ENCODE assay signal across 17 cellular contexts in the genomic region with DNA sequence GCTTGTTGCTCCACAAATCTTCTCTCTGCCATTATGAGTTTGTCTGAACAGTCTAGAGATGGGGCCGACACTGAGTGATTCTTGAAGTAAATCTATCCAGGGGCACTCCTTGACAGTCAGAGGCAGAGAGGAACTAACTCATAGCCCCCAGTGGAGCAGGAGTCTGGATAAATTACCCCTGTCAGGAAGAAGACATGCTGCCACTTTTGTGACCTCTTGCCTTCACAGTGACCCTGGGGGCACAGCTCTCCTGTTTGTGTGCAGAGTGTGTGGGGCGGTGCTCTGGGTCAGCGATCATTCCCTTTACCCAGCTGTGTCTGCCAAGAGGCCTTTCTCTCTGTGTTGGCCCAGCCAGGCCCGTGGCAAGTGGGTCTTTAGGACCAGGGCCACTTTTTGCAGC. TPM values are rescaled to one million over a fixed set of nuclear protein-coding genes. Genes with fewer than 3 reads are reported as not detected.
DNase-seq lines count a peak whose midpoint lies in the region; ATAC-seq and TF ChIP-seq lines count a peak whose summit lies in the region.
"Had no signal": no experiment of that assay in that cellular context is flagged by ENCODE, and none has a peak within 500 bp of the region (broad histone marks: within the 10 kb centered on the region; RNA-seq: fewer than 3 reads in every experiment).

No MANE protein-coding gene starts in this region.

- peak overlapping the region; percentile 15 to 59 for H3K27ac Mint-ChIP-seq in stimulated activated naive CD8-positive, alpha-beta T cell treated with anti-CD3 and anti-CD28 coated beads, Interleukin-15, amount 100 ng/mL, for 72 hours
- H3K27ac Mint-ChIP-seq in naive thymus-derived CD4-positive, alpha-beta T cell, result peak overlapping the region in 5 of 9 donors; percentile 22 to 65 (median 56)
- H3K27ac Mint-ChIP-seq: IgD-negative memory B cell had no signal

- no peak for TF ChIP-seq CTCF in esophagus squamous epithelium (IDR thresholded peaks at IDR 0.05)

- peaks cover 0 to 8% (median 0%) of the 10 kb centered on the region in 5 donors for H3K36me3 Mint-ChIP-seq in naive thymus-derived CD4-positive, alpha-beta T cell
- H3K36me3 Mint-ChIP-seq: IgD-negative memory B cell had no signal

- peaks cover 57% of the 10 kb centered on the region for H3K4me1 Mint-ChIP-seq in stimulated activated naive CD8-positive, alpha-beta T cell treated with anti-CD3 and anti-CD28 coated beads, Interleukin-15, amount 100 ng/mL, for 72 hours
- H3K4me1 Mint-ChIP-seq in naive thymus-derived CD4-positive, alpha-beta T cell, result peaks cover 23 to 60% (median 35%) of the 10 kb centered on the region in 7 donors

- H3K4me3 ChIP-seq in naive thymus-derived CD4-positive, alpha-beta T cell (ENCODE audit: low read length), result no peak overlapping the region
- no peak overlapping the region for H3K4me3 ChIP-seq in esophagus squamous epithelium

- no peaks in the 10 kb centered on the region for H3K27me3 ChIP-seq in naive thymus-derived CD4-positive, alpha-beta T cell (ENCODE audit: control insufficient read depth in 2 of 2, insufficient read depth in 2 of 2, low read length in 2 of 2)
- no peaks in the 10 kb centered on the region for H3K27me3 ChIP-seq in esophagus squamous epithelium

- intact Hi-C loops in naive thymus-derived CD4-positive, alpha-beta T cell (cut with micrococcal nuclease), result no loop called here
- intact Hi-C loops in esophagus squamous epithelium (cut with DNase I), result no loop called here

- no peaks in the 10 kb centered on the region for H3K9me3 ChIP-seq in naive thymus-derived CD4-positive, alpha-beta T cell (ENCODE audit: control insufficient read depth in 2 of 3, low read length in 3 of 3)
- H3K9me3 ChIP-seq in esophagus squamous epithelium, result no peaks in the 10 kb centered on the region

- ATAC-seq in stimulated activated naive CD8-positive, alpha-beta T cell treated with anti-CD3 and anti-CD28 coated beads, Interleukin-15, amount 100 ng/mL, for 72 hours, result no peak
- no peak for ATAC-seq in stimulated activated naive CD8-positive, alpha-beta T cell treated with anti-CD3 and anti-CD28 coated beads, Interleukin-15, Interleukin-2, amounts not matched to agents 100 U/mL and 50 U/mL, for 24 hours
- ATAC-seq in naive thymus-derived CD4-positive, alpha-beta T cell, result no peak
- ATAC-seq in HG03520 (IDR thresholded peaks at IDR 0.05; ENCODE audit: unreplicated experiment), result no peak

- H3K4me3 Mint-ChIP-seq in stimulated activated naive CD8-positive, alpha-beta T cell treated with anti-CD3 and anti-CD28 coated beads, Interleukin-15, amount 100 ng/mL, for 72 hours, result no peak overlapping the region
- H3K4me3 Mint-ChIP-seq in naive thymus-derived CD4-positive, alpha-beta T cell, result no peak overlapping the region
- H3K4me3 Mint-ChIP-seq: IgD-negative memory B cell had no signal

- H3K4me1 ChIP-seq in naive thymus-derived CD4-positive, alpha-beta T cell (ENCODE audit: control insufficient read depth in 2 of 2, insufficient read depth in 2 of 2, low read length in 2 of 2), result peaks cover 2 to 6% of the 10 kb centered on the region in 2 donors
- peaks cover 0 to 40% (median 0%) of the 10 kb centered on the region in 3 donors for H3K4me1 ChIP-seq in esophagus squamous epithelium

- H3K36me3 ChIP-seq in naive thymus-derived CD4-positive, alpha-beta T cell (ENCODE audit: control insufficient read depth in 2 of 3, insufficient read depth in 3 of 3, low read length in 3 of 3), result no peaks in the 10 kb centered on the region
- no peaks in the 10 kb centered on the region for H3K36me3 ChIP-seq in esophagus squamous epithelium

- H3K27me3 Mint-ChIP-seq in stimulated activated naive CD8-positive, alpha-beta T cell treated with anti-CD3 and anti-CD28 coated beads, Interleukin-15, amount 100 ng/mL, for 72 hours, result no peaks in the 10 kb centered on the region
- H3K27me3 Mint-ChIP-seq in naive thymus-derived CD4-positive, alpha-beta T cell, result no peaks in the 10 kb centered on the region
- H3K27me3 Mint-ChIP-seq: IgD-negative memory B cell had no signal

- POLR2A ChIA-PET in naive thymus-derived CD4-positive, alpha-beta T cell (lab: Charles Lee), result interaction anchor here (1.2 kb wide), 1 partner anchor 9 kb away, joined by 4 read pairs; no protein-coding TSS in a partner anchor

- no peak for TF ChIP-seq POLR2A in esophagus squamous epithelium (IDR thresholded peaks at IDR 0.05)

- no peak for DNase-seq in stimulated activated naive CD8-positive, alpha-beta T cell treated with anti-CD3 and anti-CD28 coated beads, Interleukin-15, amount 100 ng/mL, for 72 hours
- no peak for DNase-seq in stimulated activated naive CD8-positive, alpha-beta T cell treated with anti-CD3 and anti-CD28 coated beads, Interleukin-15, Interleukin-2, amounts not matched to agents 100 U/mL and 50 U/mL, for 24 hours
- DNase-seq in islet precursor cell (peak; percentile 62), NCI-H1436 (lab: John Stamatoyannopoulos, UW) (no peak), esophagus squamous epithelium (lab: John Stamatoyannopoulos, UW) (no peak)
- no peak for DNase-seq in naive thymus-derived CD4-positive, alpha-beta T cell
- DNase-seq: H7; NCI-H1105 treated with DMSO at 0.1 percent for 48 hours; NCI-H187; NCI-H446 treated with DMSO at 0.1 percent for 48 hours; NK-92 treated with Interleukin-12 subunit alpha and Interleukin-12 subunit beta, amount 100 ng/mL, for 24 hours; OCI-M1; RPMI8226 had no signal

- H3K27ac ChIP-seq in naive thymus-derived CD4-positive, alpha-beta T cell (ENCODE audit: low read depth, low read length), result no peak overlapping the region
- H3K27ac ChIP-seq in esophagus squamous epithelium, result no peak overlapping the region
- H3K27ac ChIP-seq: C4-2B had no signal

- CTCF ChIA-PET in naive thymus-derived CD4-positive, alpha-beta T cell (lab: Charles Lee), result interaction anchor here (0.5 to 5.8 kb wide), 3 partner anchors 10 to 189 kb away, joined by 3 to 43 read pairs (median 3); no protein-coding TSS in a partner anchor

- no peaks in the 10 kb centered on the region for H3K9me3 Mint-ChIP-seq in stimulated activated naive CD8-positive, alpha-beta T cell treated with anti-CD3 and anti-CD28 coated beads, Interleukin-15, amount 100 ng/mL, for 72 hours
- no peaks in the 10 kb centered on the region for H3K9me3 Mint-ChIP-seq in naive thymus-derived CD4-positive, alpha-beta T cell
- H3K9me3 Mint-ChIP-seq: IgD-negative memory B cell had no signal

- WGBS in esophagus squamous epithelium, 2 donors, result 39 to 74% methylated on average over 3 to 4 of the region's 4 CpGs

RNA-seq across cellular contexts. Expression of gene PEX14, which starts 29.5 kb away (rescaled TPM):
- total RNA-seq in naive thymus-derived CD4-positive, alpha-beta T cell, result 10 to 100 TPM; 20.9 to 27.8 (median 22.0) TPM
- 1 to 10 TPM; 3.6 to 6.8 TPM for polyA plus RNA-seq in naive thymus-derived CD4-positive, alpha-beta T cell
- 10 to 100 TPM in 3 of 4 donors, 1 to 10 TPM in 1; 9.4 to 22.9 (median 15.2) TPM for total RNA-seq in esophagus squamous epithelium

RNA-seq across cellular contexts. Expression of gene DFFA, which starts 31.9 kb away (rescaled TPM):
- 10 to 100 TPM; 13.5 to 36.0 (median 23.4) TPM for total RNA-seq in naive thymus-derived CD4-positive, alpha-beta T cell
- polyA plus RNA-seq in naive thymus-derived CD4-positive, alpha-beta T cell, result 10 to 100 TPM; 16.5 to 36.7 TPM
- total RNA-seq in esophagus squamous epithelium, result 10 to 100 TPM; 14.9 to 40.4 (median 26.0) TPM

RNA-seq across cellular contexts. Expression of gene CORT, which starts 54.4 kb away (rescaled TPM):
- under 1 TPM in 2 of 5 experiments, not detected in 3; 0.27 to 0.90 TPM for total RNA-seq in naive thymus-derived CD4-positive, alpha-beta T cell
- polyA plus RNA-seq in naive thymus-derived CD4-positive, alpha-beta T cell, result not detected
- under 1 TPM in 3 of 4 donors, not detected in 1; 0.38 to 0.83 (median 0.70) TPM for total RNA-seq in esophagus squamous epithelium
- total RNA-seq: LHCN-M2 had no signal
- polyA plus RNA-seq: IgD-negative memory B cell had no signal
